In genomic region chr22:41939981-41940852, GRCh38 we compare ENCODE assay signal across 9 cellular contexts. TPM values are rescaled to one million over a fixed set of nuclear protein-coding genes. Genes with fewer than 3 reads are reported as not detected.
DNase-seq lines count a peak whose midpoint lies in the region; ATAC-seq, FAIRE-seq and TF ChIP-seq lines count a peak whose summit lies in the region.
"Had no signal": no experiment of that assay in that cellular context is flagged by ENCODE, and none has a peak within 500 bp of the region (broad histone marks: within the 10 kb centered on the region; RNA-seq: fewer than 3 reads in every experiment).

No MANE protein-coding gene starts in this region.

- H3K9me3 ChIP-seq in endothelial cell of umbilical vein (replicated peaks; ENCODE audit: control insufficient read depth, insufficient read depth, low read length), result no peaks in the 10 kb centered on the region

- no peak overlapping the region for H2AFZ ChIP-seq in endothelial cell of umbilical vein (ENCODE audit: low read depth, low read length)

- no peaks in the 10 kb centered on the region for H4K20me1 ChIP-seq in endothelial cell of umbilical vein (replicated peaks; ENCODE audit: control insufficient read depth, extremely low read depth, insufficient read depth, low read length)

- peak; percentile 62 for ATAC-seq in GM19372 (IDR thresholded peaks at IDR 0.05; ENCODE audit: low read depth, unreplicated experiment)
- peak; percentile 41 for ATAC-seq in HG03457 (IDR thresholded peaks at IDR 0.05; ENCODE audit: unreplicated experiment)

- peaks cover 0 to 2% of the 10 kb centered on the region in 2 experiments for H3K36me3 ChIP-seq in endothelial cell of umbilical vein (ENCODE audit: control insufficient read depth in 2 of 2, extremely low read depth in 1 of 2, insufficient read depth in 2 of 2, low read length in 2 of 2)

- H3K27ac ChIP-seq in endothelial cell of umbilical vein (ENCODE audit: insufficient read depth, low read depth, low read length), result no peak overlapping the region
- H3K27ac ChIP-seq: SK-N-MC had no signal

- no peak overlapping the region for H3K4me3 ChIP-seq in endothelial cell of umbilical vein (replicated peaks in 1 of 3; ENCODE audit: insufficient read depth in 1 of 3, low read depth in 1 of 3, low read length in 3 of 3)
- H3K4me3 ChIP-seq: SK-N-MC had no signal

- H3K9me1 ChIP-seq in endothelial cell of umbilical vein (replicated peaks; ENCODE audit: control insufficient read depth, extremely low read depth, insufficient read depth, low read length), result no peaks in the 10 kb centered on the region

- DNase-seq in DMS153 treated with DMSO at 0.1 percent for 48 hours (lab: John Stamatoyannopoulos, UW; ENCODE audit: unreplicated experiment) (peak; percentile 53), endothelial cell of umbilical vein (ENCODE audit: low read depth, low spot score) (no peak), H4 (ENCODE audit: low spot score) (no peak), DMS79 (lab: John Stamatoyannopoulos, UW) (no peak)
- peak; percentile 96 to 98 for DNase-seq in activated CD4-positive, alpha-beta T cell treated with anti-CD3 and anti-CD28 coated beads, Interleukin-2, amount 50 U/mL, for 48 hours
- DNase-seq in stimulated activated CD4-positive, alpha-beta T cell treated with anti-CD3 and anti-CD28 coated beads, Interleukin-15, amount 100 ng/mL, for 48 hours (ENCODE audit: low read depth in 2 of 2), result peak; percentile 94 to 95

- intact Hi-C loops in endothelial cell of umbilical vein (cut with micrococcal nuclease), result loop anchor here (2.0 kb wide), 1 partner anchor 13 kb away; the partner anchor contains the start of gene TNFRSF13C

- no peak overlapping the region for H3K4me2 ChIP-seq in endothelial cell of umbilical vein (ENCODE audit: insufficient read depth, low read length)

- no peak overlapping the region for H3K9ac ChIP-seq in endothelial cell of umbilical vein (replicated peaks; ENCODE audit: extremely low read depth, insufficient read depth, low read length)

- CTCF ChIA-PET in endothelial cell of umbilical vein (lab: Charles Lee), result interaction anchor here (0.7 to 2.6 kb wide), 39 partner anchors 10 to 504 kb away, joined by 3 to 127 read pairs (median 7); partner anchors contain the start of genes CCDC134, MEI1, SNU13 and SREBF2

- peaks cover 22% of the 10 kb centered on the region for H3K4me1 ChIP-seq in endothelial cell of umbilical vein (ENCODE audit: control insufficient read depth, extremely low read depth, insufficient read depth, low read length)

- dilution Hi-C loops in endothelial cell of umbilical vein (cut with MboI; ENCODE audit: extremely low pct_ligation_motif_present, low sequenced_read_pairs), result no loop called here

- no peak for TF ChIP-seq CTCF in endothelial cell of umbilical vein (IDR thresholded peaks at IDR 0.05; ENCODE audit: extremely low read depth in 1 of 2, insufficient read depth in 1 of 2, low read depth in 1 of 2, low read length in 2 of 2)

- BruUV-seq in endothelial cell of umbilical vein (replicated peaks; lab: Mats Ljungman, UMichigan), result no TSS peak

- FAIRE-seq in endothelial cell of umbilical vein (lab: Jason Lieb, UNC), result peak; percentile 4

- no peaks in the 10 kb centered on the region for H3K27me3 ChIP-seq in endothelial cell of umbilical vein (ENCODE audit: control insufficient read depth in 2 of 2, insufficient read depth in 2 of 2, low read length in 2 of 2)

- no peak for TF ChIP-seq POLR2A in endothelial cell of umbilical vein (IDR thresholded peaks at IDR 0.05; ENCODE audit: low read depth, low read length)

- no peaks in the 10 kb centered on the region for H3K79me2 ChIP-seq in endothelial cell of umbilical vein (ENCODE audit: control insufficient read depth, insufficient read depth, low read length)

- POLR2A ChIA-PET in endothelial cell of umbilical vein (lab: Charles Lee), result no interaction called here

TF ChIP-seq in endothelial cell of umbilical vein, 7 proteins besides CTCF, POLR2A, EP300 and RAD21:
- no peak for TF ChIP-seq MYC (IDR thresholded peaks at IDR 0.05; ENCODE audit: low read depth, low read length)
- TF ChIP-seq POLR2AphosphoS5 (IDR thresholded peaks at IDR 0.05; ENCODE audit: insufficient read depth, low read depth, low read length), result no peak
- TF ChIP-seq JUN (IDR thresholded peaks at IDR 0.05; ENCODE audit: borderline replicate concordance, insufficient read depth, insufficient read length, low read depth), result no peak
- no peak for TF ChIP-seq FOS (IDR thresholded peaks at IDR 0.05; ENCODE audit: borderline replicate concordance, insufficient read depth, low read length)
- TF ChIP-seq GATA2 (IDR thresholded peaks at IDR 0.05; ENCODE audit: insufficient read depth, insufficient read length, low read depth, low read length), result no peak
- no peak for TF ChIP-seq EZH2 (IDR thresholded peaks at IDR 0.05; ENCODE audit: borderline replicate concordance, low read depth, low read length, severe bottlenecking)
- TF ChIP-seq, protein P1, sequence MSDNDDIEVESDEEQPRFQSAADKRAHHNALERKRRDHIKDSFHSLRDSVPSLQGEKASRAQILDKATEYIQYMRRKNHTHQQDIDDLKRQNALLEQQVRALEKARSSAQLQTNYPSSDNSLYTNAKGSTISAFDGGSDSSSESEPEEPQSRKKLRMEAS (IDR thresholded peaks at IDR 0.05; ENCODE audit: insufficient read depth, insufficient read length), result no peak

RNA-seq across cellular contexts. Expression of gene CENPM, which starts 6.7 kb away (rescaled TPM):
- 30.4 and 34.5 TPM in 2 replicates for total RNA-seq in endothelial cell of umbilical vein
- polyA plus RNA-seq in endothelial cell of umbilical vein, result 37.4 and 51.0 TPM in 2 replicates
- polyA plus RNA-seq in endothelial cell of umbilical vein (2011; cell fraction: cytosol; rRNA removed), result 38.9 and 40.2 TPM in 2 replicates
- polyA plus RNA-seq in endothelial cell of umbilical vein (2011; cell fraction: nucleus; rRNA removed), result 38.4 and 38.5 TPM in 2 replicates
- 9.5 and 17.5 TPM in 2 replicates for polyA plus RNA-seq in endothelial cell of umbilical vein (2012)
- polyA minus RNA-seq in endothelial cell of umbilical vein, result 24.9 and 25.2 TPM in 2 replicates
- 45.4 TPM for polyA minus RNA-seq in endothelial cell of umbilical vein (2011; cell fraction: cytosol; rRNA and poly(A)+ RNA removed)
- 16.9 and 20.1 TPM in 2 replicates for polyA minus RNA-seq in endothelial cell of umbilical vein (2011; cell fraction: nucleus; rRNA and poly(A)+ RNA removed)
- 52.7 and 62.4 TPM in 2 replicates for total RNA-seq in H4 (2014; rRNA removed; shearing (Covaris generic))

RNA-seq across cellular contexts. Expression of gene TNFRSF13C, which starts 13.6 kb away (rescaled TPM):
- 0.51 and 0.81 TPM in 2 replicates for total RNA-seq in endothelial cell of umbilical vein
- 0.19 and 0.27 TPM in 2 replicates for polyA plus RNA-seq in endothelial cell of umbilical vein
- 0.08 and 0.11 TPM in 2 replicates for polyA plus RNA-seq in endothelial cell of umbilical vein (2011; cell fraction: cytosol; rRNA removed)
- 1.2 and 1.3 TPM in 2 replicates for polyA plus RNA-seq in endothelial cell of umbilical vein (2011; cell fraction: nucleus; rRNA removed)
- polyA plus RNA-seq in endothelial cell of umbilical vein (2012), result 0.08 TPM in 1 of 2 replicates, not detected in the other
- 0.17 and 0.34 TPM in 2 replicates for polyA minus RNA-seq in endothelial cell of umbilical vein
- not detected for polyA minus RNA-seq in endothelial cell of umbilical vein (2011; cell fraction: cytosol; rRNA and poly(A)+ RNA removed)
- polyA minus RNA-seq in endothelial cell of umbilical vein (2011; cell fraction: nucleus; rRNA and poly(A)+ RNA removed), result 0.29 and 0.38 TPM in 2 replicates
- total RNA-seq in H4 (2014; rRNA removed; shearing (Covaris generic)), result 0.10 TPM in 1 of 2 replicates, not detected in the other

RNA-seq across cellular contexts. Expression of gene SHISA8, which starts 25.3 kb away (rescaled TPM):
- not detected in 2 replicates for total RNA-seq in endothelial cell of umbilical vein
- not detected in 2 replicates for polyA plus RNA-seq in endothelial cell of umbilical vein
- polyA plus RNA-seq in endothelial cell of umbilical vein (2011; cell fraction: cytosol; rRNA removed), result not detected in 2 replicates
- not detected in 2 replicates for polyA plus RNA-seq in endothelial cell of umbilical vein (2011; cell fraction: nucleus; rRNA removed)
- polyA plus RNA-seq in endothelial cell of umbilical vein (2012), result not detected in 2 replicates
- polyA minus RNA-seq in endothelial cell of umbilical vein, result not detected in 2 replicates
- not detected for polyA minus RNA-seq in endothelial cell of umbilical vein (2011; cell fraction: cytosol; rRNA and poly(A)+ RNA removed)
- not detected in 2 replicates for polyA minus RNA-seq in endothelial cell of umbilical vein (2011; cell fraction: nucleus; rRNA and poly(A)+ RNA removed)
- not detected in 2 replicates for total RNA-seq in H4 (2014; rRNA removed; shearing (Covaris generic))

RNA-seq across cellular contexts. Expression of gene SEPTIN3, which starts 29.0 kb away (rescaled TPM):
- 0.18 TPM in 1 of 2 replicates, not detected in the other for total RNA-seq in endothelial cell of umbilical vein
- polyA plus RNA-seq in endothelial cell of umbilical vein, result 0.05 and 0.08 TPM in 2 replicates
- 0.05 and 0.11 TPM in 2 replicates for polyA plus RNA-seq in endothelial cell of umbilical vein (2011; cell fraction: cytosol; rRNA removed)
- 0.05 and 0.11 TPM in 2 replicates for polyA plus RNA-seq in endothelial cell of umbilical vein (2011; cell fraction: nucleus; rRNA removed)
- polyA plus RNA-seq in endothelial cell of umbilical vein (2012), result 0.19 and 0.57 TPM in 2 replicates
- polyA minus RNA-seq in endothelial cell of umbilical vein, result 0.19 TPM in 1 of 2 replicates, not detected in the other
- polyA minus RNA-seq in endothelial cell of umbilical vein (2011; cell fraction: cytosol; rRNA and poly(A)+ RNA removed), result 0.41 TPM
- 0.10 TPM in 1 of 2 replicates, not detected in the other for polyA minus RNA-seq in endothelial cell of umbilical vein (2011; cell fraction: nucleus; rRNA and poly(A)+ RNA removed)
- 4.2 and 4.5 TPM in 2 replicates for total RNA-seq in H4 (2014; rRNA removed; shearing (Covaris generic))

Comparison
In these comparisons a context has a peak if more than half of its experiments do, and no peak if none do; other contexts are left out.
1. DNase-seq: peak in DMS153 treated with DMSO at 0.1 percent for 48 hours (single experiment), activated CD4-positive, alpha-beta T cell treated with anti-CD3 and anti-CD28 coated beads, Interleukin-2, amount 50 U/mL, for 48 hours (2 of 2) and stimulated activated CD4-positive, alpha-beta T cell treated with anti-CD3 and anti-CD28 coated beads, Interleukin-15, amount 100 ng/mL, for 48 hours (2 of 2); none in endothelial cell of umbilical vein (single experiment), H4 (single experiment) and DMS79 (single experiment).